Comparison of ENCODE assay signal across 9 cellular contexts in the genomic region with DNA sequence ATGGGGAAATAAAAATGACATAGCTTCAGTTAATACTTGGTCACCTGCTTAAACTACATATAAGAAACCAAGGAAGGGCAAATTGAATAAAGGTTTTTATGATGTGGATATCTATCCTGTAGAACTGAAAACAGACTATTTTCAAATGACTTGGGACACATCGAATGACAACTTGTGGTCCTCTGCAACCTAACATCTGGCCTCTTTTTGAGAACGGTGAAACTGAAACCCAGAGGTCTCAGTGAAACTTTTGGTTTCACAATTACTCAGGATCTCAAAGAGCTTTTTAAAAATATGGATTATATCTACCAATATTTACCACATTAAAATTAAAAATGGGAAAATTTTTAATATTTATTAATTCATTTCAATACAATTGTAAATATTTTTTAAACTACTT.
A peak's percentile ranks its signal among the peaks of the same experiment; 100 is the strongest.
DNase-seq lines count a peak whose midpoint lies in the region; ATAC-seq and TF ChIP-seq lines count a peak whose summit lies in the region.
"Had no signal": no experiment of that assay in that cellular context is flagged by ENCODE, and none has a peak within 500 bp of the region (broad histone marks: within the 10 kb centered on the region; RNA-seq: fewer than 3 reads in every experiment).

No MANE protein-coding gene starts in this region.

- H2AFZ ChIP-seq in PC-3 (ENCODE audit: low read length): no peak overlapping the region

- peak overlapping the region; percentile 48 for H3K27ac Mint-ChIP-seq in memory B cell

- H3K4me1 Mint-ChIP-seq in memory B cell: peaks cover 19% of the 10 kb centered on the region

- H3K4me1 ChIP-seq in esophagus muscularis mucosa (peaks cover 5 to 60% (median 43%) of the 10 kb centered on the region in 4 donors), PC-3 (ENCODE audit: insufficient read depth, low read length) (peaks cover 13% of the 10 kb centered on the region)

- no peaks in the 10 kb centered on the region for H3K9me3 Mint-ChIP-seq in memory B cell

- peak overlapping the region; percentile 31 for H3K4me3 Mint-ChIP-seq in memory B cell

- ATAC-seq in GM18861 (IDR thresholded peaks at IDR 0.05; ENCODE audit: unreplicated experiment) (peak; percentile 73), GM21825 (IDR thresholded peaks at IDR 0.05; ENCODE audit: unreplicated experiment) (peak; percentile 85), memory B cell (ENCODE audit: low read depth) (peak; percentile 98), PC-3 (no peak)

- H3F3A ChIP-seq in PC-3 (ENCODE audit: low read length, unreplicated experiment): no peaks in the 10 kb centered on the region

- H3K9me3 ChIP-seq in esophagus muscularis mucosa (no peaks in the 10 kb centered on the region), PC-3 (ENCODE audit: low read length) (no peaks in the 10 kb centered on the region)

- H4K20me1 ChIP-seq in PC-3 (ENCODE audit: low read length): no peaks in the 10 kb centered on the region

- peaks cover 90% of the 10 kb centered on the region for H3K79me2 ChIP-seq in PC-3 (ENCODE audit: low read length)

- no peak for TF ChIP-seq CTCF in foreskin fibroblast (IDR thresholded peaks at IDR 0.05; ENCODE audit: low read depth, low read length)
- no peak for TF ChIP-seq CTCF in esophagus muscularis mucosa (IDR thresholded peaks at IDR 0.05)
- TF ChIP-seq CTCF in PC-3 (conservative IDR thresholded peaks at IDR 0.05; ENCODE audit: low read depth, low read length): no peak

- H3K36me3 ChIP-seq in esophagus muscularis mucosa (no peaks in the 10 kb centered on the region), PC-3 (ENCODE audit: low read depth, low read length) (no peaks in the 10 kb centered on the region)

- H3K27ac ChIP-seq in caudate nucleus (ENCODE audit: low read depth, low read length) (no peak overlapping the region), esophagus muscularis mucosa (replicated peaks in 1 of 4) (no peak overlapping the region), PC-3 (ENCODE audit: low read length) (no peak overlapping the region)

- WGBS in esophagus muscularis mucosa: 58% methylated on average over 2 of the region's 2 CpGs

- TF ChIP-seq EP300 in esophagus muscularis mucosa (IDR thresholded peaks at IDR 0.05): no peak

- CTCF ChIA-PET in PC-3 (lab: Charles Lee): no interaction called here

- TF ChIP-seq POLR2A in esophagus muscularis mucosa (IDR thresholded peaks at IDR 0.05; ENCODE audit: low read depth): no peak

- no peaks in the 10 kb centered on the region for H3K27me3 ChIP-seq in esophagus muscularis mucosa
- no peaks in the 10 kb centered on the region for H3K27me3 ChIP-seq in PC-3 (ENCODE audit: low read length)

- peak; percentile 68 for DNase-seq in NAMALWA (ENCODE audit: low spot score)
- peak in 1 of 2 donors; percentile 23 for DNase-seq in memory B cell (ENCODE audit: low spot score in 2 of 2)
- no peak for DNase-seq in caudate nucleus (lab: John Stamatoyannopoulos, UW)
- no peak for DNase-seq in foreskin fibroblast
- no peak for DNase-seq in esophagus muscularis mucosa (ENCODE audit: extremely low spot score)
- no peak for DNase-seq in PC-3
- DNase-seq: KG1 had no signal

- H3K27me3 Mint-ChIP-seq in memory B cell: no peaks in the 10 kb centered on the region

- no peak overlapping the region for H3K4me2 ChIP-seq in PC-3 (ENCODE audit: low read length)

- H3K36me3 Mint-ChIP-seq in memory B cell: peaks cover 8% of the 10 kb centered on the region

- no TSS peak for BruUV-seq in PC-3 (replicated peaks; lab: Mats Ljungman, UMichigan)

- H3K4me3 ChIP-seq in foreskin fibroblast (ENCODE audit: low read depth in 1 of 2, low read length in 2 of 2) (no peak overlapping the region), esophagus muscularis mucosa (peak overlapping the region in 2 of 4 donors; percentile 0 to 19), PC-3 (ENCODE audit: low read length) (no peak overlapping the region)

- H3K9me2 ChIP-seq in PC-3 (replicated peaks; ENCODE audit: low read length): no peaks in the 10 kb centered on the region

- POLR2A ChIA-PET in PC-3 (lab: Charles Lee; ENCODE audit: unreplicated experiment): interaction anchor here (0.6 kb wide), 1 partner anchor 38 kb away, joined by 3 read pairs; no protein-coding TSS in a partner anchor

- no peak overlapping the region for H3K9ac ChIP-seq in PC-3 (ENCODE audit: low read length)

- intact Hi-C loops in esophagus muscularis mucosa (cut with DNase I): no loop called here
- intact Hi-C loops in PC-3 (cut with micrococcal nuclease): no loop called here
